15 cellular contexts compared by ENCODE assay signal in the genomic region with DNA sequence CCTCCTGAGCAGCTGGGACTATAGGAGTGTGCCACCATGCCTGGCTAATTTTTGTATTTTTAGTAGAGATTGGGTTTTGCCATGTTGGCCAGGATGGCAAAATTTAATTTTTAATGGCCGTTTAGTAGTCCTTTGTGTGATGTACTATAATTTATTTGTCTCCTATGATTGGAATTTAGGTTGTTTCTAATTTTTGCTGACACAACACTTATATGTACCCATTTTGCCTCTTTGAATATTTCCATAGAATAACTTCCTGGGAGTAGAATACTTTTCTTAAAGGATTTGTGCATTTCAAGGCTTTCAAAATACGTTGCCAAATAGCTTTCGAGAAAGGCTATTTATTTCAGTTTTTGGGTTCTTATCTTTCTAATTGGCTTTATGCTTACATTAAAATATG. TPM values are rescaled to one million over a fixed set of nuclear protein-coding genes. Genes with fewer than 3 reads are reported as not detected.
DNase-seq lines count a peak whose midpoint lies in the region; ATAC-seq, FAIRE-seq and TF ChIP-seq lines count a peak whose summit lies in the region.
"Had no signal": no experiment of that assay in that cellular context is flagged by ENCODE, and none has a peak within 500 bp of the region (broad histone marks: within the 10 kb centered on the region; RNA-seq: fewer than 3 reads in every experiment).

No MANE protein-coding gene starts in this region.

- POLR2A ChIA-PET in activated CD8-positive, alpha-beta T cell treated with anti-CD3 and anti-CD28 coated beads for 36 hours (lab: Charles Lee) = interaction anchor here (0.7 to 1.2 kb wide), 3 partner anchors 8 to 24 kb away, joined by 3 read pairs; no protein-coding TSS in a partner anchor
- POLR2A ChIA-PET in activated CD8-positive, alpha-beta T cell treated with anti-CD3 and anti-CD28 coated beads, Interleukin-2, amount 10 ng/mL, durations not matched to agents 7 days and 5 days (lab: Charles Lee) = interaction anchor here (0.7 to 2.1 kb wide), 2 partner anchors 23 to 106 kb away, joined by 3 to 8 read pairs; a partner anchor contains a TSS
- POLR2A ChIA-PET in K562 (lab: Yijun Ruan, JAX) = interaction anchor here (0.6 to 1.3 kb wide), 2 partner anchors 170 to 534 kb away, joined by 3 to 4 read pairs; no protein-coding TSS in a partner anchor

- in situ Hi-C loops in K562 (cut with MboI) = loop anchor here (10.0 to 25.0 kb wide), 2 partner anchors 427 to 919 kb away; a partner anchor contains a TSS

- CTCF ChIA-PET in activated CD8-positive, alpha-beta T cell treated with anti-CD3 and anti-CD28 coated beads for 36 hours (lab: Charles Lee) = interaction anchor here (1.2 to 5.1 kb wide), 6 partner anchors 9 to 162 kb away, joined by 3 to 44 read pairs (median 8); a partner anchor contains a TSS
- CTCF ChIA-PET in activated CD8-positive, alpha-beta T cell treated with anti-CD3 and anti-CD28 coated beads, Interleukin-2, amount 10 ng/mL, durations not matched to agents 7 days and 5 days (lab: Charles Lee) = interaction anchor here (0.7 to 4.5 kb wide), 8 partner anchors 12 to 163 kb away, joined by 3 to 23 read pairs (median 3); a partner anchor contains a TSS
- CTCF ChIA-PET in K562 (lab: Yijun Ruan, JAX; ENCODE audit: low intra/inter-chr PET ratio) = no interaction called here

- no peak for FAIRE-seq in K562 (lab: Jason Lieb, UNC)

- peaks cover 51% of the 10 kb centered on the region for H3K4me1 Mint-ChIP-seq in activated CD8-positive, alpha-beta T cell treated with anti-CD3 and anti-CD28 coated beads for 36 hours (ENCODE audit: low read depth)
- peaks cover 41% of the 10 kb centered on the region for H3K4me1 Mint-ChIP-seq in activated CD8-positive, alpha-beta T cell treated with anti-CD3 and anti-CD28 coated beads, Interleukin-2, amount 10 ng/mL, durations not matched to agents 7 days and 5 days (ENCODE audit: low read depth)
- peaks cover 60% of the 10 kb centered on the region for H3K4me1 Mint-ChIP-seq in activated naive CD8-positive, alpha-beta T cell treated with anti-CD3 and anti-CD28 coated beads for 36 hours
- peaks cover 47% of the 10 kb centered on the region for H3K4me1 Mint-ChIP-seq in activated naive CD8-positive, alpha-beta T cell treated with anti-CD3 and anti-CD28 coated beads, Interleukin-2, amount 50 U/mL, for 24 hours
- peaks cover 43% of the 10 kb centered on the region for H3K4me1 Mint-ChIP-seq in activated T-helper 1 cell treated with anti-CD3 and anti-CD28 coated beads, Interleukin-12 subunit alpha, Interleukin-12 subunit beta, Interleukin-2, Interleukin-4 antibody, amounts not matched to agents 30 ng/mL and 10 ng/mL and 1 ng/mL, durations not matched to agents 14 hours and 24 hours and 36 hours (ENCODE audit: low read depth)

- no peak overlapping the region for H3K27ac ChIP-seq in K562 (ENCODE audit: extremely low read depth, low read depth, low read length)
- H3K27ac ChIP-seq: BLaER1 treated with 17β-estradiol and CSF1 and Interleukin-3, amounts not matched to agents 10 nM and 100 nM had no signal

- no peak for TF ChIP-seq CTCF in activated CD8-positive, alpha-beta T cell treated with anti-CD3 and anti-CD28 coated beads for 36 hours (IDR thresholded peaks at IDR 0.05)
- TF ChIP-seq CTCF in K562 (IDR thresholded peaks at IDR 0.05 in 2 of 3, conservative IDR thresholded peaks at IDR 0.05 in 1 of 3; ENCODE audit: insufficient read depth in 2 of 3, low read depth in 1 of 3, low read length in 3 of 3) = no peak

- H3K27me3 ChIP-seq in K562 (ENCODE audit: control insufficient read depth in 2 of 2, insufficient read depth in 2 of 2, low read length in 2 of 2) = no peaks in the 10 kb centered on the region
- H3K27me3 ChIP-seq: BLaER1 treated with 17β-estradiol and CSF1 and Interleukin-3, amounts not matched to agents 10 nM and 100 nM had no signal

- no peak overlapping the region for H3K4me3 ChIP-seq in K562
- H3K4me3 ChIP-seq: BLaER1 treated with 17β-estradiol and CSF1 and Interleukin-3, amounts not matched to agents 10 nM and 100 nM; HAP-1 had no signal

- peaks cover 38% of the 10 kb centered on the region for H3K36me3 Mint-ChIP-seq in activated CD8-positive, alpha-beta T cell treated with anti-CD3 and anti-CD28 coated beads for 36 hours (ENCODE audit: low read depth)
- H3K36me3 Mint-ChIP-seq in activated CD8-positive, alpha-beta T cell treated with anti-CD3 and anti-CD28 coated beads, Interleukin-2, amount 10 ng/mL, durations not matched to agents 7 days and 5 days (ENCODE audit: low read depth) = peaks cover 23% of the 10 kb centered on the region
- H3K36me3 Mint-ChIP-seq in activated naive CD8-positive, alpha-beta T cell treated with anti-CD3 and anti-CD28 coated beads for 36 hours = peaks cover 48% of the 10 kb centered on the region
- H3K36me3 Mint-ChIP-seq in activated naive CD8-positive, alpha-beta T cell treated with anti-CD3 and anti-CD28 coated beads, Interleukin-2, amount 50 U/mL, for 24 hours (ENCODE audit: low read depth) = peaks cover 36% of the 10 kb centered on the region
- peaks cover 23% of the 10 kb centered on the region for H3K36me3 Mint-ChIP-seq in activated T-helper 1 cell treated with anti-CD3 and anti-CD28 coated beads, Interleukin-12 subunit alpha, Interleukin-12 subunit beta, Interleukin-2, Interleukin-4 antibody, amounts not matched to agents 30 ng/mL and 10 ng/mL and 1 ng/mL, durations not matched to agents 14 hours and 24 hours and 36 hours (ENCODE audit: low read depth)

- no peak overlapping the region for H3K4me3 Mint-ChIP-seq in activated CD8-positive, alpha-beta T cell treated with anti-CD3 and anti-CD28 coated beads for 36 hours
- H3K4me3 Mint-ChIP-seq in activated CD8-positive, alpha-beta T cell treated with anti-CD3 and anti-CD28 coated beads, Interleukin-2, amount 10 ng/mL, durations not matched to agents 7 days and 5 days = no peak overlapping the region
- H3K4me3 Mint-ChIP-seq in activated naive CD8-positive, alpha-beta T cell treated with anti-CD3 and anti-CD28 coated beads for 36 hours = no peak overlapping the region
- H3K4me3 Mint-ChIP-seq in activated naive CD8-positive, alpha-beta T cell treated with anti-CD3 and anti-CD28 coated beads, Interleukin-2, amount 50 U/mL, for 24 hours = no peak overlapping the region
- H3K4me3 Mint-ChIP-seq in activated T-helper 1 cell treated with anti-CD3 and anti-CD28 coated beads, Interleukin-12 subunit alpha, Interleukin-12 subunit beta, Interleukin-2, Interleukin-4 antibody, amounts not matched to agents 30 ng/mL and 10 ng/mL and 1 ng/mL, durations not matched to agents 14 hours and 24 hours and 36 hours = no peak overlapping the region
- H3K4me3 Mint-ChIP-seq: B cell; CD8-positive, alpha-beta T cell had no signal

- H3K36me3 ChIP-seq in K562 (ENCODE audit: control insufficient read depth, insufficient read depth, low read length) = peaks cover 36% of the 10 kb centered on the region; the same call in 2 of the 3 replicates
- H3K36me3 ChIP-seq: HAP-1 had no signal

- H3K4me2 ChIP-seq in K562 (ENCODE audit: insufficient read depth, low read length) = no peak overlapping the region
- H3K4me2 ChIP-seq: BLaER1 treated with 17β-estradiol and CSF1 and Interleukin-3, amounts not matched to agents 10 nM and 100 nM had no signal

- H3K27me3 Mint-ChIP-seq in activated CD8-positive, alpha-beta T cell treated with anti-CD3 and anti-CD28 coated beads for 36 hours = no peaks in the 10 kb centered on the region
- no peaks in the 10 kb centered on the region for H3K27me3 Mint-ChIP-seq in activated CD8-positive, alpha-beta T cell treated with anti-CD3 and anti-CD28 coated beads, Interleukin-2, amount 10 ng/mL, durations not matched to agents 7 days and 5 days (ENCODE audit: low read depth)
- H3K27me3 Mint-ChIP-seq in activated naive CD8-positive, alpha-beta T cell treated with anti-CD3 and anti-CD28 coated beads for 36 hours = no peaks in the 10 kb centered on the region
- H3K27me3 Mint-ChIP-seq in activated naive CD8-positive, alpha-beta T cell treated with anti-CD3 and anti-CD28 coated beads, Interleukin-2, amount 50 U/mL, for 24 hours = no peaks in the 10 kb centered on the region
- no peaks in the 10 kb centered on the region for H3K27me3 Mint-ChIP-seq in activated T-helper 1 cell treated with anti-CD3 and anti-CD28 coated beads, Interleukin-12 subunit alpha, Interleukin-12 subunit beta, Interleukin-2, Interleukin-4 antibody, amounts not matched to agents 30 ng/mL and 10 ng/mL and 1 ng/mL, durations not matched to agents 14 hours and 24 hours and 36 hours (ENCODE audit: insufficient read depth)
- H3K27me3 Mint-ChIP-seq: B cell had no signal

- no peaks in the 10 kb centered on the region for H3K9me3 ChIP-seq in K562 (replicated peaks; ENCODE audit: control insufficient read depth, insufficient read depth, low read depth, low read length)
- H3K9me3 ChIP-seq: BLaER1 treated with 17β-estradiol and CSF1 and Interleukin-3, amounts not matched to agents 10 nM and 100 nM; HAP-1 had no signal

- no peak for DNase-seq in activated CD8-positive, alpha-beta T cell treated with anti-CD3 and anti-CD28 coated beads for 36 hours
- no peak for DNase-seq in activated CD8-positive, alpha-beta T cell treated with anti-CD3 and anti-CD28 coated beads, Interleukin-2, amount 10 ng/mL, durations not matched to agents 7 days and 5 days
- DNase-seq in activated naive CD8-positive, alpha-beta T cell treated with anti-CD3 and anti-CD28 coated beads for 36 hours = no peak
- DNase-seq in activated naive CD8-positive, alpha-beta T cell treated with anti-CD3 and anti-CD28 coated beads, Interleukin-2, amount 50 U/mL, for 24 hours = no peak
- no peak for DNase-seq in K562 (ENCODE audit: extremely low read depth in 1 of 4, low spot score in 3 of 4)
- DNase-seq in activated T-helper 1 cell treated with anti-CD3 and anti-CD28 coated beads, Interleukin-12 subunit alpha, Interleukin-12 subunit beta, Interleukin-2, Interleukin-4 antibody, amounts not matched to agents 30 ng/mL and 10 ng/mL and 1 ng/mL, durations not matched to agents 14 hours and 24 hours and 36 hours (ENCODE audit: low spot score) = no peak
- DNase-seq: 8988T; Calu3; CD8-positive, alpha-beta T cell; DMS79 treated with DMSO at 0.1 percent for 48 hours; GF-D8 had no signal

- peak overlapping the region; percentile 40 for H3K27ac Mint-ChIP-seq in activated CD8-positive, alpha-beta T cell treated with anti-CD3 and anti-CD28 coated beads for 36 hours
- H3K27ac Mint-ChIP-seq in activated CD8-positive, alpha-beta T cell treated with anti-CD3 and anti-CD28 coated beads, Interleukin-2, amount 10 ng/mL, durations not matched to agents 7 days and 5 days = no peak overlapping the region
- H3K27ac Mint-ChIP-seq in activated naive CD8-positive, alpha-beta T cell treated with anti-CD3 and anti-CD28 coated beads for 36 hours = peak overlapping the region; percentile 50
- H3K27ac Mint-ChIP-seq in activated naive CD8-positive, alpha-beta T cell treated with anti-CD3 and anti-CD28 coated beads, Interleukin-2, amount 50 U/mL, for 24 hours = no peak overlapping the region
- H3K27ac Mint-ChIP-seq in activated T-helper 1 cell treated with anti-CD3 and anti-CD28 coated beads, Interleukin-12 subunit alpha, Interleukin-12 subunit beta, Interleukin-2, Interleukin-4 antibody, amounts not matched to agents 30 ng/mL and 10 ng/mL and 1 ng/mL, durations not matched to agents 14 hours and 24 hours and 36 hours = no peak overlapping the region
- H3K27ac Mint-ChIP-seq: B cell had no signal

- H2AFZ ChIP-seq in K562 (ENCODE audit: low read depth, low read length) = no peak overlapping the region

- 90% methylated on average over 3 of the region's 3 CpGs for WGBS in K562 (ENCODE audit: insufficient coverage, low coverage, missing lambda C conversion rate)

- BruUV-seq in K562 (replicated peaks; lab: Mats Ljungman, UMichigan) = no TSS peak

- H3K9me3 Mint-ChIP-seq in activated CD8-positive, alpha-beta T cell treated with anti-CD3 and anti-CD28 coated beads for 36 hours = no peaks in the 10 kb centered on the region
- H3K9me3 Mint-ChIP-seq in activated CD8-positive, alpha-beta T cell treated with anti-CD3 and anti-CD28 coated beads, Interleukin-2, amount 10 ng/mL, durations not matched to agents 7 days and 5 days (ENCODE audit: insufficient read depth) = no peaks in the 10 kb centered on the region
- peaks cover under 1% of the 10 kb centered on the region for H3K9me3 Mint-ChIP-seq in activated naive CD8-positive, alpha-beta T cell treated with anti-CD3 and anti-CD28 coated beads for 36 hours
- no peaks in the 10 kb centered on the region for H3K9me3 Mint-ChIP-seq in activated naive CD8-positive, alpha-beta T cell treated with anti-CD3 and anti-CD28 coated beads, Interleukin-2, amount 50 U/mL, for 24 hours
- no peaks in the 10 kb centered on the region for H3K9me3 Mint-ChIP-seq in activated T-helper 1 cell treated with anti-CD3 and anti-CD28 coated beads, Interleukin-12 subunit alpha, Interleukin-12 subunit beta, Interleukin-2, Interleukin-4 antibody, amounts not matched to agents 30 ng/mL and 10 ng/mL and 1 ng/mL, durations not matched to agents 14 hours and 24 hours and 36 hours
- H3K9me3 Mint-ChIP-seq: CD8-positive, alpha-beta T cell had no signal

- no peak for TF ChIP-seq POLR2A in K562 (conservative IDR thresholded peaks at IDR 0.05)

- no peak for TF ChIP-seq RAD21 in K562 (CRISPR knock-in tag; conservative IDR thresholded peaks at IDR 0.05 in 1 of 2, IDR thresholded peaks at IDR 0.05 in 1 of 2)

- no peaks in the 10 kb centered on the region for H3K9me1 ChIP-seq in K562 (ENCODE audit: control insufficient read depth, insufficient read depth, low read length)

- no peak for TF ChIP-seq EP300 in K562 (IDR thresholded peaks at IDR 0.05; ENCODE audit: low read length)

- no peak overlapping the region for H3K9ac ChIP-seq in K562 (ENCODE audit: insufficient read depth in 1 of 2, low read depth in 2 of 2, low read length in 2 of 2)
- H3K9ac ChIP-seq: BLaER1 treated with 17β-estradiol and CSF1 and Interleukin-3, amounts not matched to agents 10 nM and 100 nM had no signal

- H3K4me1 ChIP-seq in K562 (replicated peaks in 1 of 2; ENCODE audit: control insufficient read depth in 2 of 2, insufficient read depth in 2 of 2, low read length in 2 of 2) = peaks cover 0 to 11% of the 10 kb centered on the region in 2 experiments; a peak in 3 of 5 replicates

- H3K79me2 ChIP-seq in K562 (ENCODE audit: control insufficient read depth, insufficient read depth, low read length) = peaks cover 39% of the 10 kb centered on the region

- no peak for ATAC-seq in activated CD8-positive, alpha-beta T cell treated with anti-CD3 and anti-CD28 coated beads for 36 hours
- no peak for ATAC-seq in activated CD8-positive, alpha-beta T cell treated with anti-CD3 and anti-CD28 coated beads, Interleukin-2, amount 10 ng/mL, durations not matched to agents 7 days and 5 days
- ATAC-seq in activated naive CD8-positive, alpha-beta T cell treated with anti-CD3 and anti-CD28 coated beads, Interleukin-2, amount 50 U/mL, for 24 hours = no peak
- ATAC-seq in K562 (no peak), HG03571 (IDR thresholded peaks at IDR 0.05; ENCODE audit: unreplicated experiment) (no peak)
- ATAC-seq: CD8-positive, alpha-beta T cell had no signal

- H4K20me1 ChIP-seq in K562 (replicated peaks; ENCODE audit: control insufficient read depth, insufficient read depth, low read length) = no peaks in the 10 kb centered on the region

- intact Hi-C loops in activated CD8-positive, alpha-beta T cell treated with anti-CD3 and anti-CD28 coated beads for 36 hours (cut with micrococcal nuclease) = no loop called here
- intact Hi-C loops in K562 (cut with micrococcal nuclease) = no loop called here
- intact Hi-C loops in activated T-helper 1 cell treated with anti-CD3 and anti-CD28 coated beads, Interleukin-12 subunit alpha, Interleukin-12 subunit beta, Interleukin-2, Interleukin-4 antibody, amounts not matched to agents 30 ng/mL and 10 ng/mL and 1 ng/mL, durations not matched to agents 14 hours and 24 hours and 36 hours (cut with micrococcal nuclease) = loop anchor here (5.0 kb wide), 1 partner anchor 59 kb away; no protein-coding TSS in a partner anchor

RNA-seq across cellular contexts. Expression of a gene that starts 22.8 kb away (rescaled TPM):
- 10 to 100 TPM; 93.8 to 96.9 TPM for total RNA-seq in activated CD8-positive, alpha-beta T cell treated with anti-CD3 and anti-CD28 coated beads for 36 hours
- total RNA-seq in activated CD8-positive, alpha-beta T cell treated with anti-CD3 and anti-CD28 coated beads, Interleukin-2, amount 10 ng/mL, durations not matched to agents 7 days and 5 days = 10 to 100 TPM; 47.2 TPM
- 100 to 1,000 TPM in 1 of 2 experiments, 10 to 100 TPM in 1; 97.3 to 100 TPM for total RNA-seq in activated naive CD8-positive, alpha-beta T cell treated with anti-CD3 and anti-CD28 coated beads for 36 hours
- total RNA-seq in K562 (2011; cell fraction: chromatin; rRNA removed; ENCODE audit: low replicate concordance) = 20.9 and 53.7 TPM in 2 replicates
- 22.1 and 24.3 TPM in 2 replicates for total RNA-seq in K562 (2011; cell fraction: nucleolus; rRNA removed)
- total RNA-seq in K562 (2011; cell fraction: nucleoplasm; rRNA removed) = 42.7 and 56.4 TPM in 2 replicates
- total RNA-seq in K562 (2014; rRNA removed) (33.2 and 47.8 TPM in 2 replicates), K562 (2014; rRNA removed; fragmentation: Illumina TruSeq; extraction: Trizol) (36.8 and 39.3 TPM in 2 replicates), K562 (2015; rRNA removed; fragmentation: Illumina TruSeq; extraction: Trizol) (27.1 and 31.4 TPM in 2 replicates), K562 (2021) (35.8 and 36.3 TPM in 2 replicates)
- polyA plus RNA-seq in K562 (2011; rRNA removed) (17.2 and 31.9 TPM in 2 replicates), K562 (2014; fragmentation: Illumina TruSeq; extraction: Trizol) (25.8 and 29.7 TPM in 2 replicates), K562 (2014; fragmentation: Nextera tagmentation; extraction: Ambion mirVana) (1 to 10 TPM; 5.3 to 7.6 TPM), K562 (2014; rRNA removed) (26.0 and 37.5 TPM in 2 replicates)
- polyA plus RNA-seq in K562 (2011; cell fraction: cytosol; rRNA removed) = 10.5 and 38.6 TPM in 2 replicates
- polyA plus RNA-seq in K562 (2011; cell fraction: nucleus; rRNA removed) = 5.0 and 5.5 TPM in 2 replicates
- polyA plus RNA-seq in K562 (2012) = 30.5 and 36.1 TPM in 2 replicates
- 16.9 and 24.5 TPM in 2 replicates for polyA minus RNA-seq in K562 (2011; rRNA and poly(A)+ RNA removed)
- polyA minus RNA-seq in K562 (2011; cell fraction: cytosol; rRNA and poly(A)+ RNA removed) = 7.8 and 11.8 TPM in 2 replicates
- polyA minus RNA-seq in K562 (2011; cell fraction: nucleus; rRNA and poly(A)+ RNA removed) = 11.8 and 14.9 TPM in 2 replicates
- total RNA-seq in activated T-helper 1 cell treated with anti-CD3 and anti-CD28 coated beads, Interleukin-12 subunit alpha, Interleukin-12 subunit beta, Interleukin-2, Interleukin-4 antibody, amounts not matched to agents 30 ng/mL and 10 ng/mL and 1 ng/mL, durations not matched to agents 14 hours and 24 hours and 36 hours = 119 and 129 TPM in 2 replicates

Comparison
In these comparisons a context has a peak if more than half of its experiments do, and no peak if none do; other contexts are left out.
1. H3K27ac Mint-ChIP-seq: peak in activated CD8-positive, alpha-beta T cell treated with anti-CD3 and anti-CD28 coated beads for 36 hours (single experiment) and activated naive CD8-positive, alpha-beta T cell treated with anti-CD3 and anti-CD28 coated beads for 36 hours (single experiment); none in activated CD8-positive, alpha-beta T cell treated with anti-CD3 and anti-CD28 coated beads, Interleukin-2, amount 10 ng/mL, durations not matched to agents 7 days and 5 days (single experiment), activated naive CD8-positive, alpha-beta T cell treated with anti-CD3 and anti-CD28 coated beads, Interleukin-2, amount 50 U/mL, for 24 hours (single experiment) and activated T-helper 1 cell treated with anti-CD3 and anti-CD28 coated beads, Interleukin-12 subunit alpha, Interleukin-12 subunit beta, Interleukin-2, Interleukin-4 antibody, amounts not matched to agents 30 ng/mL and 10 ng/mL and 1 ng/mL, durations not matched to agents 14 hours and 24 hours and 36 hours (single experiment).